ENCODE assay signal across 1 cellular context in the genomic region with DNA sequence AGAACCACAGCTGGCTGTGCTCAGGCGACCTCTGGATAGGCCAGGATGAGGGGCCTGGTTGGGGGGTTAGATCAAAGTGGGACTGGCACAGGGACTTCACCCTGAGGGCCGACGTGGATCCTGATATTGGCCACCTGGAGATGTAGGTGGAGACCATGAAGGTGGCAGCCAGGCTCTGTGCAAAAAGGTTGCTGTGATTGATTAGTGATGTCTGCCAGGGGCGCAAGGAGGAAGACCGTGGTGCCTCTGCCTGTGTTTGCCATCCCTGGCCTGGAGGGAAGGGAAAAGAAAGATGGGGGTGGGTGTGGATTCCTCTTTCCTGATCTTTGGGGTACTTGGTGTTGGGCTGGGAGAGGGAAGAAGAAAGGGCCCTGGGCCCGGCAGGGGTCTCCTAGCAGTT.
TF ChIP-seq lines count a peak whose summit lies in the region.

No MANE protein-coding gene starts in this region.

TF ChIP-seq in IMR-90, 13 proteins besides CTCF, POLR2A, EP300 and RAD21:
- no peak for TF ChIP-seq RCOR1 (IDR thresholded peaks at IDR 0.05; ENCODE audit: insufficient replicate concordance, low read length)
- TF ChIP-seq MAZ (IDR thresholded peaks at IDR 0.05; ENCODE audit: borderline replicate concordance, low read depth, low read length), result no peak
- TF ChIP-seq SMC3 (IDR thresholded peaks at IDR 0.05; ENCODE audit: low read depth, low read length), result no peak
- no peak for TF ChIP-seq CEBPB (IDR thresholded peaks at IDR 0.05; ENCODE audit: low read depth, low read length)
- no peak for TF ChIP-seq NFE2L2 (IDR thresholded peaks at IDR 0.05; ENCODE audit: low read depth, low read length)
- no peak for TF ChIP-seq CHD1 (IDR thresholded peaks at IDR 0.05; ENCODE audit: low read depth, low read length)
- TF ChIP-seq MAFK (IDR thresholded peaks at IDR 0.05; ENCODE audit: low read depth, low read length), result no peak
- TF ChIP-seq RFX5 (IDR thresholded peaks at IDR 0.05; ENCODE audit: low read depth, low read length), result no peak
- TF ChIP-seq, protein P1, sequence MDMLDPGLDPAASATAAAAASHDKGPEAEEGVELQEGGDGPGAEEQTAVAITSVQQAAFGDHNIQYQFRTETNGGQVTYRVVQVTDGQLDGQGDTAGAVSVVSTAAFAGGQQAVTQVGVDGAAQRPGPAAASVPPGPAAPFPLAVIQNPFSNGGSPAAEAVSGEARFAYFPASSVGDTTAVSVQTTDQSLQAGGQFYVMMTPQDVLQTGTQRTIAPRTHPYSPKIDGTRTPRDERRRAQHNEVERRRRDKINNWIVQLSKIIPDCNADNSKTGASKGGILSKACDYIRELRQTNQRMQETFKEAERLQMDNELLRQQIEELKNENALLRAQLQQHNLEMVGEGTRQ (IDR thresholded peaks at IDR 0.05; ENCODE audit: low read depth, low read length), result no peak
- TF ChIP-seq FOS (IDR thresholded peaks at IDR 0.05; ENCODE audit: low read depth, low read length), result no peak
- no peak for TF ChIP-seq BHLHE40 (IDR thresholded peaks at IDR 0.05; ENCODE audit: low read depth, low read length)
- no peak for TF ChIP-seq MXI1 (IDR thresholded peaks at IDR 0.05; ENCODE audit: borderline replicate concordance, low read depth, low read length)
- TF ChIP-seq, protein P2, sequence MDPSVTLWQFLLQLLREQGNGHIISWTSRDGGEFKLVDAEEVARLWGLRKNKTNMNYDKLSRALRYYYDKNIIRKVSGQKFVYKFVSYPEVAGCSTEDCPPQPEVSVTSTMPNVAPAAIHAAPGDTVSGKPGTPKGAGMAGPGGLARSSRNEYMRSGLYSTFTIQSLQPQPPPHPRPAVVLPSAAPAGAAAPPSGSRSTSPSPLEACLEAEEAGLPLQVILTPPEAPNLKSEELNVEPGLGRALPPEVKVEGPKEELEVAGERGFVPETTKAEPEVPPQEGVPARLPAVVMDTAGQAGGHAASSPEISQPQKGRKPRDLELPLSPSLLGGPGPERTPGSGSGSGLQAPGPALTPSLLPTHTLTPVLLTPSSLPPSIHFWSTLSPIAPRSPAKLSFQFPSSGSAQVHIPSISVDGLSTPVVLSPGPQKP (IDR thresholded peaks at IDR 0.05; ENCODE audit: borderline replicate concordance, low read depth, low read length), result no peak
